In genomic region chr4:113637363-113637762, GRCh38 we compare ENCODE assay signal across 11 cellular contexts.
DNase-seq lines count a peak whose midpoint lies in the region; ATAC-seq and TF ChIP-seq lines count a peak whose summit lies in the region.
"Had no signal": no experiment of that assay in that cellular context is flagged by ENCODE, and none has a peak within 500 bp of the region (broad histone marks: within the 10 kb centered on the region; RNA-seq: fewer than 3 reads in every experiment).

No MANE protein-coding gene starts in this region.

- peaks cover 19 to 62% (median 52%) of the 10 kb centered on the region in 4 donors for H3K4me1 Mint-ChIP-seq in CD4-positive, CD25-positive, alpha-beta regulatory T cell
- peaks cover 43 to 45% of the 10 kb centered on the region in 2 donors for H3K4me1 Mint-ChIP-seq in natural killer cell

- no peak for TF ChIP-seq CTCF in natural killer cell (IDR thresholded peaks at IDR 0.05)

- no peak overlapping the region for H3K27ac ChIP-seq in CD4-positive, CD25-positive, alpha-beta regulatory T cell (ENCODE audit: insufficient read depth, low read length, poor library complexity, severe bottlenecking)
- H3K27ac ChIP-seq: left lung had no signal

- H3K27me3 ChIP-seq in CD4-positive, CD25-positive, alpha-beta regulatory T cell (ENCODE audit: control insufficient read depth, insufficient read depth, low read length) = no peaks in the 10 kb centered on the region
- H3K27me3 ChIP-seq in adipocyte (replicated peaks; ENCODE audit: control insufficient read depth, insufficient read depth, low read length) = no peaks in the 10 kb centered on the region
- H3K27me3 ChIP-seq: left lung had no signal

- no peak for DNase-seq in CD4-positive, CD25-positive, alpha-beta regulatory T cell
- DNase-seq in H4 (ENCODE audit: low spot score) (peak; percentile 26), adipocyte (ENCODE audit: low read depth) (peak; percentile 70), natural killer cell (no peak)
- DNase-seq: activated T-cell treated with anti-CD3 and anti-CD28 coated beads, Interleukin-2, amount 50 U/mL, for 48 hours; left lung; occipital lobe had no signal

- H3K36me3 Mint-ChIP-seq in CD4-positive, CD25-positive, alpha-beta regulatory T cell = peaks cover 6% of the 10 kb centered on the region
- no peaks in the 10 kb centered on the region for H3K36me3 Mint-ChIP-seq in natural killer cell

- peak overlapping the region in 2 of 3 donors; percentile 88 to 96 for H3K27ac Mint-ChIP-seq in CD4-positive, CD25-positive, alpha-beta regulatory T cell
- H3K27ac Mint-ChIP-seq in natural killer cell = peak overlapping the region; percentile 60 to 84

- peak overlapping the region; percentile 45 for H3K4me3 ChIP-seq in CD4-positive, CD25-positive, alpha-beta regulatory T cell (ENCODE audit: low read depth, low read length)
- H3K4me3 ChIP-seq in adipocyte (ENCODE audit: low read length) = peak overlapping the region; percentile 13
- H3K4me3 ChIP-seq: coronary artery, left lung had no signal

- H3K36me3 ChIP-seq in CD4-positive, CD25-positive, alpha-beta regulatory T cell (ENCODE audit: control insufficient read depth, insufficient read depth, low read length) = no peaks in the 10 kb centered on the region
- H3K36me3 ChIP-seq in adipocyte (ENCODE audit: control insufficient read depth, insufficient read depth, low read length, severe bottlenecking) = no peaks in the 10 kb centered on the region
- H3K36me3 ChIP-seq: left lung had no signal

- H3K4me1 ChIP-seq in CD4-positive, CD25-positive, alpha-beta regulatory T cell (ENCODE audit: control insufficient read depth, insufficient read depth, low read length, poor library complexity, severe bottlenecking) = peaks cover 25% of the 10 kb centered on the region
- peaks cover 46% of the 10 kb centered on the region for H3K4me1 ChIP-seq in adipocyte (ENCODE audit: control insufficient read depth, insufficient read depth, low read length)

- intact Hi-C loops in natural killer cell (cut with micrococcal nuclease) = loop anchor here (2.0 to 10.0 kb wide), 4 partner anchors 73 to 435 kb away; partner anchors contain the start of gene CAMK2D

- no peaks in the 10 kb centered on the region for H3K9me3 ChIP-seq in CD4-positive, CD25-positive, alpha-beta regulatory T cell (ENCODE audit: control insufficient read depth in 2 of 2, low read length in 2 of 2)
- no peaks in the 10 kb centered on the region for H3K9me3 ChIP-seq in adipocyte (ENCODE audit: control insufficient read depth, low read length)
- H3K9me3 ChIP-seq: left lung had no signal

- H3K9ac ChIP-seq in adipocyte (ENCODE audit: low read length) = no peak overlapping the region

- H3K27me3 Mint-ChIP-seq in CD4-positive, CD25-positive, alpha-beta regulatory T cell = no peaks in the 10 kb centered on the region
- no peaks in the 10 kb centered on the region for H3K27me3 Mint-ChIP-seq in natural killer cell (ENCODE audit: low read depth in 2 of 2)

- H3K9me3 Mint-ChIP-seq in CD4-positive, CD25-positive, alpha-beta regulatory T cell = no peaks in the 10 kb centered on the region
- no peaks in the 10 kb centered on the region for H3K9me3 Mint-ChIP-seq in natural killer cell

- H3K4me3 Mint-ChIP-seq in CD4-positive, CD25-positive, alpha-beta regulatory T cell = no peak overlapping the region
- peak overlapping the region; percentile 69 for H3K4me3 Mint-ChIP-seq in natural killer cell

- ATAC-seq in CD4-positive, CD25-positive, alpha-beta regulatory T cell (ENCODE audit: low read depth in 2 of 2) = no peak
- ATAC-seq in natural killer cell = no peak
- no peak for ATAC-seq in HG02759 (IDR thresholded peaks at IDR 0.05; ENCODE audit: unreplicated experiment)
- ATAC-seq in GM21576 (IDR thresholded peaks at IDR 0.05; ENCODE audit: unreplicated experiment) = no peak
- ATAC-seq in GM21367 (IDR thresholded peaks at IDR 0.05; ENCODE audit: unreplicated experiment) = no peak

Comparison
In these comparisons a context has a peak if more than half of its experiments do, and no peak if none do; other contexts are left out.
1. DNase-seq: peak in H4 (single experiment) and adipocyte (single experiment); none in CD4-positive, CD25-positive, alpha-beta regulatory T cell (0 of 3) and natural killer cell (single experiment).